In genomic region chr7:138889566-138889965, GRCh38 we compare ENCODE assay signal across 15 cellular contexts.
DNase-seq lines count a peak whose midpoint lies in the region; ATAC-seq and TF ChIP-seq lines count a peak whose summit lies in the region.
"Had no signal": no experiment of that assay in that cellular context is flagged by ENCODE, and none has a peak within 500 bp of the region (broad histone marks: within the 10 kb centered on the region; RNA-seq: fewer than 3 reads in every experiment).

No MANE protein-coding gene starts in this region.

- H3K27ac ChIP-seq in effector memory CD4-positive, alpha-beta T cell (ENCODE audit: insufficient read depth, low read length, poor library complexity, severe bottlenecking), result no peak overlapping the region
- H3K27ac ChIP-seq: BLaER1, coronary artery had no signal

- no peaks in the 10 kb centered on the region for H3K9me3 Mint-ChIP-seq in activated T-cell treated with anti-CD3 and anti-CD28 coated beads, Interleukin-2, amount 50 U/mL, for 72 hours

- H3K4me1 ChIP-seq in effector memory CD4-positive, alpha-beta T cell (ENCODE audit: control insufficient read depth, insufficient read depth, low read length, poor library complexity, severe bottlenecking), result no peaks in the 10 kb centered on the region

- no peak overlapping the region for H3K4me3 ChIP-seq in fibroblast of mammary gland (ENCODE audit: control insufficient read depth, low read depth, low read length)
- H3K4me3 ChIP-seq in effector memory CD4-positive, alpha-beta T cell (ENCODE audit: insufficient read depth, low read depth, low read length, poor library complexity, severe bottlenecking), result no peak overlapping the region
- H3K4me3 ChIP-seq: BLaER1, coronary artery had no signal

- no peaks in the 10 kb centered on the region for H3K27me3 ChIP-seq in effector memory CD4-positive, alpha-beta T cell (replicated peaks; ENCODE audit: control insufficient read depth, insufficient read depth, low read length, poor library complexity, severe bottlenecking)
- H3K27me3 ChIP-seq: BLaER1 had no signal

- TF ChIP-seq CTCF in fibroblast of mammary gland (conservative IDR thresholded peaks at IDR 0.05; ENCODE audit: control insufficient read depth, insufficient read depth, low read depth, low read length), result no peak

- no peak for ATAC-seq in HG02840 (IDR thresholded peaks at IDR 0.05; ENCODE audit: low FRiP score, unreplicated experiment)
- ATAC-seq in GM21529 (IDR thresholded peaks at IDR 0.05; ENCODE audit: unreplicated experiment), result no peak
- ATAC-seq in activated T-cell treated with anti-CD3 and anti-CD28 coated beads, Interleukin-2, amount 50 U/mL, for 72 hours (replicated peaks in 1 of 2), result no peak
- ATAC-seq: Right ventricle myocardium inferior had no signal

- no peak overlapping the region for H3K27ac Mint-ChIP-seq in activated T-cell treated with anti-CD3 and anti-CD28 coated beads, Interleukin-2, amount 50 U/mL, for 72 hours
- H3K27ac Mint-ChIP-seq: activated naive CD8-positive, alpha-beta T cell had no signal

- H3K9me3 ChIP-seq in effector memory CD4-positive, alpha-beta T cell (ENCODE audit: control insufficient read depth, low read length), result no peaks in the 10 kb centered on the region
- H3K9me3 ChIP-seq: BLaER1 had no signal

- DNase-seq in COR-L47 (lab: John Stamatoyannopoulos, UW), result peak; percentile 93
- peak; percentile 69 for DNase-seq in LoVo (ENCODE audit: low spot score)
- DNase-seq in NCI-H748 treated with DMSO at 0.1 percent for 48 hours (lab: John Stamatoyannopoulos, UW), result peak; percentile 91
- DNase-seq in fibroblast of mammary gland (ENCODE audit: low read depth), result peak; percentile 42
- DNase-seq in effector memory CD4-positive, alpha-beta T cell, result no peak
- DNase-seq in activated T-cell treated with anti-CD3 and anti-CD28 coated beads, Interleukin-2, amount 50 U/mL, for 72 hours, result no peak
- DNase-seq: NCI-H226; stimulated activated CD4-positive, alpha-beta T cell treated with anti-CD3 and anti-CD28 coated beads, Interleukin-4, amount 100 ng/mL, for 24 hours; stimulated activated naive CD4-positive, alpha-beta T cell treated with Interleukin-2 at 50 U/mL for 16 hours had no signal

- H3K36me3 ChIP-seq in effector memory CD4-positive, alpha-beta T cell (ENCODE audit: control insufficient read depth, insufficient read depth, low read length), result no peaks in the 10 kb centered on the region

- no peaks in the 10 kb centered on the region for H3K36me3 Mint-ChIP-seq in activated T-cell treated with anti-CD3 and anti-CD28 coated beads, Interleukin-2, amount 50 U/mL, for 72 hours (ENCODE audit: insufficient read depth in 2 of 2)
- H3K36me3 Mint-ChIP-seq: activated naive CD8-positive, alpha-beta T cell had no signal

- H3K4me1 Mint-ChIP-seq in activated T-cell treated with anti-CD3 and anti-CD28 coated beads, Interleukin-2, amount 50 U/mL, for 72 hours (ENCODE audit: low read depth), result peaks cover 26% of the 10 kb centered on the region

- H3K27me3 Mint-ChIP-seq in activated T-cell treated with anti-CD3 and anti-CD28 coated beads, Interleukin-2, amount 50 U/mL, for 72 hours (ENCODE audit: low read depth), result peaks cover 6% of the 10 kb centered on the region
- H3K27me3 Mint-ChIP-seq: activated naive CD8-positive, alpha-beta T cell had no signal

- no peak overlapping the region for H3K4me3 Mint-ChIP-seq in activated T-cell treated with anti-CD3 and anti-CD28 coated beads, Interleukin-2, amount 50 U/mL, for 72 hours
- H3K4me3 Mint-ChIP-seq: activated naive CD8-positive, alpha-beta T cell had no signal

Comparison
In these comparisons a context has a peak if more than half of its experiments do, and no peak if none do; other contexts are left out.
1. DNase-seq: peak in COR-L47 (single experiment), LoVo (single experiment), NCI-H748 treated with DMSO at 0.1 percent for 48 hours (single experiment) and fibroblast of mammary gland (single experiment); none in effector memory CD4-positive, alpha-beta T cell (0 of 3) and activated T-cell treated with anti-CD3 and anti-CD28 coated beads, Interleukin-2, amount 50 U/mL, for 72 hours (0 of 2).